8 cellular contexts compared by ENCODE assay signal in the genomic region with DNA sequence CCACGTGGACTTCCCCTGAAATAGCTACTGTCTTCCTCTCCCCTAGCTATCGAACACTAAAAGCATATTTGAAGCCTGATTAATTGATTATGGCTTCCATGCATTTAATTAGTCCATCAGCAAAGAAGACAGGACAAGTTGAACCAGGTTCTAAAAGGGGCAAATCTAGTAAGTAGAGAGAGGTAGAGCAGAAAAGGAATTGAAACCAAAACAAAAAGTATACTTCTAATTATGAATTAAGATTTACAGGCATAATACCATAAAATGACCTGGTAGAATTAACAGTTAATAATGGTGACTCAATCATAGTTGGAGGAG. TPM values are rescaled to one million over a fixed set of nuclear protein-coding genes. Genes with fewer than 3 reads are reported as not detected.
DNase-seq lines count a peak whose midpoint lies in the region; ATAC-seq and TF ChIP-seq lines count a peak whose summit lies in the region.

No MANE protein-coding gene starts in this region.

- no peaks in the 10 kb centered on the region for H3K79me1 ChIP-seq in neuronal stem cell (ENCODE audit: low read depth, low read length)

- H2BK5ac ChIP-seq in neuronal stem cell (ENCODE audit: low read length), result no peak overlapping the region

- H3K4me1 ChIP-seq in DOHH2 (ENCODE audit: control insufficient read depth, low read length) (peaks cover 27% of the 10 kb centered on the region), neuronal stem cell (ENCODE audit: control insufficient read depth in 2 of 2, insufficient read depth in 1 of 2, low read depth in 1 of 2, low read length in 2 of 2) (peaks cover 1 to 4% of the 10 kb centered on the region in 2 donors)

- no peak overlapping the region for H3K27ac ChIP-seq in DOHH2 (ENCODE audit: low read depth, low read length)
- H3K27ac ChIP-seq in neuronal stem cell (replicated peaks; ENCODE audit: low read length), result no peak overlapping the region

- DNase-seq in choroid plexus epithelial cell (ENCODE audit: low read depth) (no peak), neuronal stem cell (ENCODE audit: low spot score) (no peak), GM19238 (ENCODE audit: insufficient read length, low spot score) (no peak), posterior vena cava (ENCODE audit: low spot score) (no peak), NK-92 (lab: John Stamatoyannopoulos, UW; ENCODE audit: unreplicated experiment) (no peak)

- H3K9ac ChIP-seq in neuronal stem cell (ENCODE audit: low read depth, low read length, poor library complexity), result no peak overlapping the region

- H3K27me3 ChIP-seq in DOHH2 (ENCODE audit: control insufficient read depth, low read length) (peaks cover 41% of the 10 kb centered on the region), neuronal stem cell (ENCODE audit: control insufficient read depth in 3 of 3, insufficient read depth in 3 of 3, low read depth in 1 of 3, low read length in 3 of 3) (no peaks in the 10 kb centered on the region)

- no peak overlapping the region for H2BK15ac ChIP-seq in neuronal stem cell (ENCODE audit: low read length)

- no peak overlapping the region for H4K8ac ChIP-seq in neuronal stem cell (ENCODE audit: low read depth, low read length)

- no peak overlapping the region for H2BK120ac ChIP-seq in neuronal stem cell (ENCODE audit: low read depth, low read length)

- H3K79me2 ChIP-seq in DOHH2 (ENCODE audit: control insufficient read depth, low read length), result no peaks in the 10 kb centered on the region

- WGBS in neuronal stem cell (ENCODE audit: extremely low coverage in 2 of 2, insufficient read length in 2 of 2, insufficient replicate concordance in 1 of 2), 2 donors, result no CpG with 5 or more reads among the region's 2 CpGs

- H2AFZ ChIP-seq in neuronal stem cell (ENCODE audit: low read length), result peak overlapping the region; percentile 95

- intact Hi-C loops in posterior vena cava (cut with DNase I), result loop anchor here in 1 of 2 donors (10.0 kb wide), 1 partner anchor 431 kb away; no protein-coding TSS in a partner anchor

- no peaks in the 10 kb centered on the region for H3F3A ChIP-seq in DOHH2 (ENCODE audit: control insufficient read depth, insufficient read depth)

- H3K4me2 ChIP-seq in DOHH2 (ENCODE audit: low read length) (peak overlapping the region; percentile 95), neuronal stem cell (ENCODE audit: insufficient read depth, low read length, poor library complexity, severe bottlenecking) (peak overlapping the region; percentile 58)

- TF ChIP-seq CTCF in DOHH2 (IDR thresholded peaks at IDR 0.05; ENCODE audit: low read depth, low read length, poor library complexity, severe bottlenecking) (no peak), choroid plexus epithelial cell (conservative IDR thresholded peaks at IDR 0.05; ENCODE audit: low read depth, low read length) (no peak)

- no peak overlapping the region for H3K14ac ChIP-seq in neuronal stem cell (ENCODE audit: low read length)

- no peak overlapping the region for H2AK5ac ChIP-seq in neuronal stem cell (ENCODE audit: low read depth, low read length)

- H3K4me3 ChIP-seq in DOHH2 (ENCODE audit: low read length) (peak overlapping the region; percentile 86), choroid plexus epithelial cell (ENCODE audit: low read depth, low read length) (peak overlapping the region; percentile 86), neuronal stem cell (ENCODE audit: low read length in 2 of 2) (peak overlapping the region in 1 of 2 donors; percentile 86)

- H2BK12ac ChIP-seq in neuronal stem cell (ENCODE audit: low read length), result no peak overlapping the region

- H3K4ac ChIP-seq in neuronal stem cell (ENCODE audit: low read length), result no peak overlapping the region

- H4K20me1 ChIP-seq in DOHH2 (ENCODE audit: control insufficient read depth, insufficient read depth, low read depth, low read length), result no peaks in the 10 kb centered on the region

- ATAC-seq in HG03439 (IDR thresholded peaks at IDR 0.05; ENCODE audit: unreplicated experiment), result peak; percentile 2
- ATAC-seq in HG03045 (IDR thresholded peaks at IDR 0.05; ENCODE audit: unreplicated experiment), result no peak

- no peaks in the 10 kb centered on the region for H3K9me2 ChIP-seq in DOHH2 (replicated peaks; ENCODE audit: control insufficient read depth, low read length)

- no peaks in the 10 kb centered on the region for H3K9me3 ChIP-seq in DOHH2 (ENCODE audit: control insufficient read depth, insufficient read depth, low read length)
- peaks cover 0 to 8% of the 10 kb centered on the region in 2 donors for H3K9me3 ChIP-seq in neuronal stem cell (replicated peaks in 1 of 2; ENCODE audit: control insufficient read depth in 2 of 2, insufficient read depth in 1 of 2, low read depth in 1 of 2, low read length in 2 of 2)

- H3K23ac ChIP-seq in neuronal stem cell (ENCODE audit: low read depth, low read length, poor library complexity), result peak overlapping the region; percentile 44

- H3K36me3 ChIP-seq in DOHH2 (ENCODE audit: control insufficient read depth, low read length) (no peaks in the 10 kb centered on the region), neuronal stem cell (replicated peaks in 1 of 2; ENCODE audit: control insufficient read depth in 2 of 2, insufficient read depth in 2 of 2, low read length in 2 of 2) (no peaks in the 10 kb centered on the region)

- peak overlapping the region; percentile 74 for H3K18ac ChIP-seq in neuronal stem cell (ENCODE audit: low read length)

- no peak overlapping the region for H4K91ac ChIP-seq in neuronal stem cell (ENCODE audit: low read depth, low read length, poor library complexity)

RNA-seq across cellular contexts. Expression of gene DNAJC1, which starts 0.4 kb away (rescaled TPM):
- 27.2 TPM for polyA plus RNA-seq in neuronal stem cell (2013, experiment 1 of 2)
- 27.7 TPM for polyA plus RNA-seq in neuronal stem cell (2013, experiment 2 of 2)
- 10 to 100 TPM; 24.4 to 26.4 TPM for total RNA-seq in posterior vena cava
